In genomic region chr18:68438983-68439382, GRCh38 we compare ENCODE assay signal across 2 cellular contexts.
TF ChIP-seq lines count a peak whose summit lies in the region.

No MANE protein-coding gene starts in this region.

TF ChIP-seq in SK-N-SH, 30 proteins besides CTCF, POLR2A, EP300 and RAD21 (continued from another document):
- TF ChIP-seq, protein P1, sequence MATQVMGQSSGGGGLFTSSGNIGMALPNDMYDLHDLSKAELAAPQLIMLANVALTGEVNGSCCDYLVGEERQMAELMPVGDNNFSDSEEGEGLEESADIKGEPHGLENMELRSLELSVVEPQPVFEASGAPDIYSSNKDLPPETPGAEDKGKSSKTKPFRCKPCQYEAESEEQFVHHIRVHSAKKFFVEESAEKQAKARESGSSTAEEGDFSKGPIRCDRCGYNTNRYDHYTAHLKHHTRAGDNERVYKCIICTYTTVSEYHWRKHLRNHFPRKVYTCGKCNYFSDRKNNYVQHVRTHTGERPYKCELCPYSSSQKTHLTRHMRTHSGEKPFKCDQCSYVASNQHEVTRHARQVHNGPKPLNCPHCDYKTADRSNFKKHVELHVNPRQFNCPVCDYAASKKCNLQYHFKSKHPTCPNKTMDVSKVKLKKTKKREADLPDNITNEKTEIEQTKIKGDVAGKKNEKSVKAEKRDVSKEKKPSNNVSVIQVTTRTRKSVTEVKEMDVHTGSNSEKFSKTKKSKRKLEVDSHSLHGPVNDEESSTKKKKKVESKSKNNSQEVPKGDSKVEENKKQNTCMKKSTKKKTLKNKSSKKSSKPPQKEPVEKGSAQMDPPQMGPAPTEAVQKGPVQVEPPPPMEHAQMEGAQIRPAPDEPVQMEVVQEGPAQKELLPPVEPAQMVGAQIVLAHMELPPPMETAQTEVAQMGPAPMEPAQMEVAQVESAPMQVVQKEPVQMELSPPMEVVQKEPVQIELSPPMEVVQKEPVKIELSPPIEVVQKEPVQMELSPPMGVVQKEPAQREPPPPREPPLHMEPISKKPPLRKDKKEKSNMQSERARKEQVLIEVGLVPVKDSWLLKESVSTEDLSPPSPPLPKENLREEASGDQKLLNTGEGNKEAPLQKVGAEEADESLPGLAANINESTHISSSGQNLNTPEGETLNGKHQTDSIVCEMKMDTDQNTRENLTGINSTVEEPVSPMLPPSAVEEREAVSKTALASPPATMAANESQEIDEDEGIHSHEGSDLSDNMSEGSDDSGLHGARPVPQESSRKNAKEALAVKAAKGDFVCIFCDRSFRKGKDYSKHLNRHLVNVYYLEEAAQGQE (IDR thresholded peaks at IDR 0.05; ENCODE audit: low read depth, low read length): no peak
- no peak for TF ChIP-seq ELF1 (IDR thresholded peaks at IDR 0.05)
- no peak for TF ChIP-seq MEF2A (IDR thresholded peaks at IDR 0.05; ENCODE audit: borderline replicate concordance, low read depth)
- TF ChIP-seq, protein P2, sequence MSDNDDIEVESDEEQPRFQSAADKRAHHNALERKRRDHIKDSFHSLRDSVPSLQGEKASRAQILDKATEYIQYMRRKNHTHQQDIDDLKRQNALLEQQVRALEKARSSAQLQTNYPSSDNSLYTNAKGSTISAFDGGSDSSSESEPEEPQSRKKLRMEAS (IDR thresholded peaks at IDR 0.05; ENCODE audit: low read depth): no peak
- no peak for TF ChIP-seq RCOR1 (IDR thresholded peaks at IDR 0.05; ENCODE audit: low read length)
- TF ChIP-seq, protein P3, sequence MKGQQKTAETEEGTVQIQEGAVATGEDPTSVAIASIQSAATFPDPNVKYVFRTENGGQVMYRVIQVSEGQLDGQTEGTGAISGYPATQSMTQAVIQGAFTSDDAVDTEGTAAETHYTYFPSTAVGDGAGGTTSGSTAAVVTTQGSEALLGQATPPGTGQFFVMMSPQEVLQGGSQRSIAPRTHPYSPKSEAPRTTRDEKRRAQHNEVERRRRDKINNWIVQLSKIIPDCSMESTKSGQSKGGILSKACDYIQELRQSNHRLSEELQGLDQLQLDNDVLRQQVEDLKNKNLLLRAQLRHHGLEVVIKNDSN (IDR thresholded peaks at IDR 0.05; ENCODE audit: borderline replicate concordance, low read depth): no peak
- TF ChIP-seq SMC3 (IDR thresholded peaks at IDR 0.05; ENCODE audit: low read depth, low read length): no peak
- TF ChIP-seq YY1 (IDR thresholded peaks at IDR 0.05; ENCODE audit: low read depth): no peak
- TF ChIP-seq USF2 (IDR thresholded peaks at IDR 0.05; ENCODE audit: borderline replicate concordance, low read depth, low read length): no peak
- TF ChIP-seq TCF12 (IDR thresholded peaks at IDR 0.05): peak; percentile 38; the same call in 1 of the 2 replicates
- TF ChIP-seq, protein P4, sequence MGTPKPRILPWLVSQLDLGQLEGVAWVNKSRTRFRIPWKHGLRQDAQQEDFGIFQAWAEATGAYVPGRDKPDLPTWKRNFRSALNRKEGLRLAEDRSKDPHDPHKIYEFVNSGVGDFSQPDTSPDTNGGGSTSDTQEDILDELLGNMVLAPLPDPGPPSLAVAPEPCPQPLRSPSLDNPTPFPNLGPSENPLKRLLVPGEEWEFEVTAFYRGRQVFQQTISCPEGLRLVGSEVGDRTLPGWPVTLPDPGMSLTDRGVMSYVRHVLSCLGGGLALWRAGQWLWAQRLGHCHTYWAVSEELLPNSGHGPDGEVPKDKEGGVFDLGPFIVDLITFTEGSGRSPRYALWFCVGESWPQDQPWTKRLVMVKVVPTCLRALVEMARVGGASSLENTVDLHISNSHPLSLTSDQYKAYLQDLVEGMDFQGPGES (IDR thresholded peaks at IDR 0.05; ENCODE audit: low read depth, low read length): no peak
- TF ChIP-seq NRF1 (IDR thresholded peaks at IDR 0.05; ENCODE audit: low read depth, low read length): no peak
- no peak for TF ChIP-seq GABPA (IDR thresholded peaks at IDR 0.05; ENCODE audit: low read depth)

TF ChIP-seq in SK-N-SH treated with all-trans-retinoic acid at 6 μM for 48 hours, 23 proteins besides CTCF, POLR2A, EP300 and RAD21 (continued from another document):
- no peak for TF ChIP-seq POU6F1 (CRISPR knock-in tag; IDR thresholded peaks at IDR 0.05; ENCODE audit: borderline replicate concordance, low read depth)
- TF ChIP-seq CSDC2 (CRISPR knock-in tag; IDR thresholded peaks at IDR 0.05): no peak
- no peak for TF ChIP-seq ZNF70 (CRISPR knock-in tag; IDR thresholded peaks at IDR 0.05)
